Comparison of ENCODE assay signal across 2 cellular contexts in the genomic region with DNA sequence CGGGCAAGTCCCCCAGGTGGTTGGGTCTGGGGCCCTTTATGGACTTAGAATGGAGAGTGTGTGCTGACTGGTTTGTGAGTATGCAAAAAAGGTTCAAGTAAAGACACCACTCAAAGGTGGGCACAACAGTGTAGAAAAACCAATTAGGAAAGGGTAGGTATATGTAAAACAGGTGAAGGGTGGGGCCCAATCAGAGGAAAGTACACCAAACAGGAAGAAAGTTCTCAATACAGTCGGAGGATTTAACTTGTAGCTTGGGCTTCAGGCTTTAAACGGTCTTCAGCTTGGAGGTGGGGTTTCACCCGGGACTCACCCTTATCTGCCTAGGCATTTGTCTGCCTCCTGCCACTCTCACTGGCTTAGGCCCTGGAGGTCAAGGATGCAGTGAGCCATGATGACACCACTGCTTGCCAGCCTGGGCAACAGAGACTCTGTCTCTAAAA.
TF ChIP-seq lines count a peak whose summit lies in the region.

No MANE protein-coding gene starts in this region.

TF ChIP-seq in HEK293, 187 proteins besides CTCF, POLR2A, EP300 and RAD21 (continues in another document):
- TF ChIP-seq ZNF10 (tag by site-specific recombination; IDR thresholded peaks at IDR 0.05) = no peak
- TF ChIP-seq, protein P1, sequence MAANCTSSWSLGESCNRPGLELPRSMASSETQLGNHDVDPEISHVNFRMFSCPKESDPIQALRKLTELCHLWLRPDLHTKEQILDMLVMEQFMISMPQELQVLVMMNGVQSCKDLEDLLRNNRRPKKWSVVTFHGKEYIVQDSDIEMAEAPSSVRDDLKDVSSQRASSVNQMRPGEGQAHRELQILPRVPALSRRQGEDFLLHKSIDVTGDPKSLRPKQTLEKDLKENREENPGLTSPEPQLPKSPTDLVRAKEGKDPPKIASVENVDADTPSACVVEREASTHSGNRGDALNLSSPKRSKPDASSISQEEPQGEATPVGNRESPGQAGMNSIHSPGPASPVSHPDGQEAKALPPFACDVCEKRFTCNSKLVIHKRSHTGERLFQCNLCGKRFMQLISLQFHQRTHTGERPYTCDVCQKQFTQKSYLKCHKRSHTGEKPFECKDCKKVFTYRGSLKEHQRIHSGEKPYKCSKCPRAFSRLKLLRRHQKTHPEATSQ (tag by site-specific recombination; IDR thresholded peaks at IDR 0.05) = no peak
- TF ChIP-seq, protein P2, sequence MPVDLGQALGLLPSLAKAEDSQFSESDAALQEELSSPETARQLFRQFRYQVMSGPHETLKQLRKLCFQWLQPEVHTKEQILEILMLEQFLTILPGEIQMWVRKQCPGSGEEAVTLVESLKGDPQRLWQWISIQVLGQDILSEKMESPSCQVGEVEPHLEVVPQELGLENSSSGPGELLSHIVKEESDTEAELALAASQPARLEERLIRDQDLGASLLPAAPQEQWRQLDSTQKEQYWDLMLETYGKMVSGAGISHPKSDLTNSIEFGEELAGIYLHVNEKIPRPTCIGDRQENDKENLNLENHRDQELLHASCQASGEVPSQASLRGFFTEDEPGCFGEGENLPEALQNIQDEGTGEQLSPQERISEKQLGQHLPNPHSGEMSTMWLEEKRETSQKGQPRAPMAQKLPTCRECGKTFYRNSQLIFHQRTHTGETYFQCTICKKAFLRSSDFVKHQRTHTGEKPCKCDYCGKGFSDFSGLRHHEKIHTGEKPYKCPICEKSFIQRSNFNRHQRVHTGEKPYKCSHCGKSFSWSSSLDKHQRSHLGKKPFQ (tag by site-specific recombination; IDR thresholded peaks at IDR 0.05) = no peak
- TF ChIP-seq SP2 (tag by site-specific recombination; IDR thresholded peaks at IDR 0.05) = peak; percentile 24; the same call in 1 of the 2 replicates
- TF ChIP-seq PRDM1 (tag by site-specific recombination; IDR thresholded peaks at IDR 0.05) = 0 out of 2 replicates have a peak, but pooled peaks have one; percentile 52
- no peak for TF ChIP-seq ZNF114 (tag by site-specific recombination; IDR thresholded peaks at IDR 0.05)
- no peak for TF ChIP-seq ZFP37 (tag by site-specific recombination; IDR thresholded peaks at IDR 0.05)
- TF ChIP-seq ZNF548 (tag by site-specific recombination; IDR thresholded peaks at IDR 0.05) = no peak
- no peak for TF ChIP-seq ZNF610 (tag by site-specific recombination; IDR thresholded peaks at IDR 0.05; ENCODE audit: borderline replicate concordance)
- no peak for TF ChIP-seq SALL2 (tag by site-specific recombination; IDR thresholded peaks at IDR 0.05; ENCODE audit: borderline replicate concordance)
- TF ChIP-seq KLF10 (tag by site-specific recombination; IDR thresholded peaks at IDR 0.05) = no peak
- TF ChIP-seq, protein P3, sequence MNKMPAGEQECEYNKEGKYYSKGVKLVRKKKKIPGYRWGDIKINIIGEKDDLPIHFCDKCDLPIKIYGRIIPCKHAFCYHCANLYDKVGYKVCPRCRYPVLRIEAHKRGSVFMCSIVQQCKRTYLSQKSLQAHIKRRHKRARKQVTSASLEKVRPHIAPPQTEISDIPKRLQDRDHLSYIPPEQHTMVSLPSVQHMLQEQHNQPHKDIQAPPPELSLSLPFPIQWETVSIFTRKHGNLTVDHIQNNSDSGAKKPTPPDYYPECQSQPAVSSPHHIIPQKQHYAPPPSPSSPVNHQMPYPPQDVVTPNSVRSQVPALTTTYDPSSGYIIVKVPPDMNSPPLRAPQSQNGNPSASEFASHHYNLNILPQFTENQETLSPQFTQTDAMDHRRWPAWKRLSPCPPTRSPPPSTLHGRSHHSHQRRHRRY (tag by site-specific recombination; IDR thresholded peaks at IDR 0.05) = no peak
- TF ChIP-seq ZNF701 (tag by site-specific recombination; IDR thresholded peaks at IDR 0.05) = no peak
- TF ChIP-seq, protein P4, sequence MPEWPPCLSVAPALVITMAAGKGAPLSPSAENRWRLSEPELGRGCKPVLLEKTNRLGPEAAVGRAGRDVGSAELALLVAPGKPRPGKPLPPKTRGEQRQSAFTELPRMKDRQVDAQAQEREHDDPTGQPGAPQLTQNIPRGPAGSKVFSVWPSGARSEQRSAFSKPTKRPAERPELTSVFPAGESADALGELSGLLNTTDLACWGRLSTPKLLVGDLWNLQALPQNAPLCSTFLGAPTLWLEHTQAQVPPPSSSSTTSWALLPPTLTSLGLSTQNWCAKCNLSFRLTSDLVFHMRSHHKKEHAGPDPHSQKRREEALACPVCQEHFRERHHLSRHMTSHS (tag by site-specific recombination; IDR thresholded peaks at IDR 0.05) = no peak
- TF ChIP-seq ZNF335 (tag by site-specific recombination; conservative IDR thresholded peaks at IDR 0.05) = peak; percentile 36
- TF ChIP-seq ZNF211 (tag by site-specific recombination; IDR thresholded peaks at IDR 0.05; ENCODE audit: low read depth) = no peak
- TF ChIP-seq ZNF768 (tag by site-specific recombination; IDR thresholded peaks at IDR 0.05) = no peak
- TF ChIP-seq OSR2 (tag by site-specific recombination; IDR thresholded peaks at IDR 0.05) = no peak
- no peak for TF ChIP-seq HOXA7 (CRISPR knock-in tag; IDR thresholded peaks at IDR 0.05; ENCODE audit: borderline replicate concordance)
- no peak for TF ChIP-seq ZNF174 (tag by site-specific recombination; IDR thresholded peaks at IDR 0.05)
- no peak for TF ChIP-seq SCRT2 (tag by site-specific recombination; IDR thresholded peaks at IDR 0.05)
- no peak for TF ChIP-seq ZNF274 (IDR thresholded peaks at IDR 0.05; ENCODE audit: low read length)
- TF ChIP-seq ZNF274 (tag by site-specific recombination; IDR thresholded peaks at IDR 0.05; ENCODE audit: borderline replicate concordance) = no peak
- TF ChIP-seq, protein P5, sequence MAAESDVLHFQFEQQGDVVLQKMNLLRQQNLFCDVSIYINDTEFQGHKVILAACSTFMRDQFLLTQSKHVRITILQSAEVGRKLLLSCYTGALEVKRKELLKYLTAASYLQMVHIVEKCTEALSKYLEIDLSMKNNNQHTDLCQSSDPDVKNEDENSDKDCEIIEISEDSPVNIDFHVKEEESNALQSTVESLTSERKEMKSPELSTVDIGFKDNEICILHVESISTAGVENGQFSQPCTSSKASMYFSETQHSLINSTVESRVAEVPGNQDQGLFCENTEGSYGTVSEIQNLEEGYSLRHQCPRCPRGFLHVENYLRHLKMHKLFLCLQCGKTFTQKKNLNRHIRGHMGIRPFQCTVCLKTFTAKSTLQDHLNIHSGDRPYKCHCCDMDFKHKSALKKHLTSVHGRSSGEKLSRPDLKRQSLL (tag by site-specific recombination; IDR thresholded peaks at IDR 0.05) = no peak
- TF ChIP-seq ZNF146 (tag by site-specific recombination; IDR thresholded peaks at IDR 0.05) = no peak
- TF ChIP-seq FEZF1 (tag by site-specific recombination; IDR thresholded peaks at IDR 0.05) = 0 out of 2 replicates have a peak, but pooled peaks have one; percentile 25
- TF ChIP-seq ZNF121 (tag by site-specific recombination; IDR thresholded peaks at IDR 0.05) = no peak
- TF ChIP-seq, protein P6, sequence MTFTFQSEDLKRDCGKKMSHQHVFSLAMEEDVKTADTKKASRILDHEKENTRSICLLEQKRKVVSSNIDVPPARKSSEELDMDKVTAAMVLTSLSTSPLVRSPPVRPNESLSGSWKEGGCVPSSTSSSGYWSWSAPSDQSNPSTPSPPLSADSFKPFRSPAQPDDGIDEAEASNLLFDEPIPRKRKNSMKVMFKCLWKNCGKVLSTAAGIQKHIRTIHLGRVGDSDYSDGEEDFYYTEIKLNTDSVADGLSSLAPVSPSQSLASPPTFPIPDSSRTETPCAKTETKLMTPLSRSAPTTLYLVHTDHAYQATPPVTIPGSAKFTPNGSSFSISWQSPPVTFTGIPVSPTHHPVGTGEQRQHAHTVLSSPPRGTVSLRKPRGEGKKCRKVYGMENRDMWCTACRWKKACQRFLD (tag by site-specific recombination; IDR thresholded peaks at IDR 0.05) = no peak

TF ChIP-seq in K562, 482 proteins besides CTCF, POLR2A, EP300 and RAD21 (continues in another document):
- TF ChIP-seq ATF7 (IDR thresholded peaks at IDR 0.05) = peak; percentile 37; the same call in 1 of the 2 replicates
- 0 out of 4 replicates have a peak, but pooled peaks of 1 of the 2 experiments have one; percentile 14 for TF ChIP-seq SRF (CRISPR knock-in tag; IDR thresholded peaks at IDR 0.05)
- TF ChIP-seq MYNN (IDR thresholded peaks at IDR 0.05) = peak; percentile 79; the same call in 1 of the 2 replicates
- no peak for TF ChIP-seq MYNN (CRISPR knock-in tag; IDR thresholded peaks at IDR 0.05)
- TF ChIP-seq HOXB6 (CRISPR knock-in tag; IDR thresholded peaks at IDR 0.05; ENCODE audit: borderline replicate concordance) = no peak
- no peak for TF ChIP-seq RBBP5 (IDR thresholded peaks at IDR 0.05; ENCODE audit: borderline replicate concordance, insufficient read depth, low read length, poor library complexity, severe bottlenecking)
- TF ChIP-seq, protein P7, sequence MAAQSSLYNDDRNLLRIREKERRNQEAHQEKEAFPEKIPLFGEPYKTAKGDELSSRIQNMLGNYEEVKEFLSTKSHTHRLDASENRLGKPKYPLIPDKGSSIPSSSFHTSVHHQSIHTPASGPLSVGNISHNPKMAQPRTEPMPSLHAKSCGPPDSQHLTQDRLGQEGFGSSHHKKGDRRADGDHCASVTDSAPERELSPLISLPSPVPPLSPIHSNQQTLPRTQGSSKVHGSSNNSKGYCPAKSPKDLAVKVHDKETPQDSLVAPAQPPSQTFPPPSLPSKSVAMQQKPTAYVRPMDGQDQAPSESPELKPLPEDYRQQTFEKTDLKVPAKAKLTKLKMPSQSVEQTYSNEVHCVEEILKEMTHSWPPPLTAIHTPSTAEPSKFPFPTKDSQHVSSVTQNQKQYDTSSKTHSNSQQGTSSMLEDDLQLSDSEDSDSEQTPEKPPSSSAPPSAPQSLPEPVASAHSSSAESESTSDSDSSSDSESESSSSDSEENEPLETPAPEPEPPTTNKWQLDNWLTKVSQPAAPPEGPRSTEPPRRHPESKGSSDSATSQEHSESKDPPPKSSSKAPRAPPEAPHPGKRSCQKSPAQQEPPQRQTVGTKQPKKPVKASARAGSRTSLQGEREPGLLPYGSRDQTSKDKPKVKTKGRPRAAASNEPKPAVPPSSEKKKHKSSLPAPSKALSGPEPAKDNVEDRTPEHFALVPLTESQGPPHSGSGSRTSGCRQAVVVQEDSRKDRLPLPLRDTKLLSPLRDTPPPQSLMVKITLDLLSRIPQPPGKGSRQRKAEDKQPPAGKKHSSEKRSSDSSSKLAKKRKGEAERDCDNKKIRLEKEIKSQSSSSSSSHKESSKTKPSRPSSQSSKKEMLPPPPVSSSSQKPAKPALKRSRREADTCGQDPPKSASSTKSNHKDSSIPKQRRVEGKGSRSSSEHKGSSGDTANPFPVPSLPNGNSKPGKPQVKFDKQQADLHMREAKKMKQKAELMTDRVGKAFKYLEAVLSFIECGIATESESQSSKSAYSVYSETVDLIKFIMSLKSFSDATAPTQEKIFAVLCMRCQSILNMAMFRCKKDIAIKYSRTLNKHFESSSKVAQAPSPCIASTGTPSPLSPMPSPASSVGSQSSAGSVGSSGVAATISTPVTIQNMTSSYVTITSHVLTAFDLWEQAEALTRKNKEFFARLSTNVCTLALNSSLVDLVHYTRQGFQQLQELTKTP (IDR thresholded peaks at IDR 0.05; ENCODE audit: low read depth in 1 of 2, partially characterized antibody in 2 of 2) = no peak
- TF ChIP-seq, protein P8, sequence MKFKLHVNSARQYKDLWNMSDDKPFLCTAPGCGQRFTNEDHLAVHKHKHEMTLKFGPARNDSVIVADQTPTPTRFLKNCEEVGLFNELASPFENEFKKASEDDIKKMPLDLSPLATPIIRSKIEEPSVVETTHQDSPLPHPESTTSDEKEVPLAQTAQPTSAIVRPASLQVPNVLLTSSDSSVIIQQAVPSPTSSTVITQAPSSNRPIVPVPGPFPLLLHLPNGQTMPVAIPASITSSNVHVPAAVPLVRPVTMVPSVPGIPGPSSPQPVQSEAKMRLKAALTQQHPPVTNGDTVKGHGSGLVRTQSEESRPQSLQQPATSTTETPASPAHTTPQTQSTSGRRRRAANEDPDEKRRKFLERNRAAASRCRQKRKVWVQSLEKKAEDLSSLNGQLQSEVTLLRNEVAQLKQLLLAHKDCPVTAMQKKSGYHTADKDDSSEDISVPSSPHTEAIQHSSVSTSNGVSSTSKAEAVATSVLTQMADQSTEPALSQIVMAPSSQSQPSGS (CRISPR knock-in tag; IDR thresholded peaks at IDR 0.05) = no peak
- no peak for TF ChIP-seq HDAC6 (IDR thresholded peaks at IDR 0.05; ENCODE audit: low read depth, low read length)
- TF ChIP-seq POLR3G (IDR thresholded peaks at IDR 0.05; ENCODE audit: extremely low read depth, insufficient read length, insufficient replicate concordance) = no peak
- TF ChIP-seq FOXA3 (CRISPR knock-in tag; conservative IDR thresholded peaks at IDR 0.05 in 1 of 2, IDR thresholded peaks at IDR 0.05 in 1 of 2) = no peak
- TF ChIP-seq NFIC (IDR thresholded peaks at IDR 0.05) = no peak
- TF ChIP-seq HNRNPUL1 (IDR thresholded peaks at IDR 0.05; ENCODE audit: low read length) = no peak
- peak; percentile 10; the same call in 1 of the 2 replicates for TF ChIP-seq L3MBTL2 (IDR thresholded peaks at IDR 0.05)
- no peak for TF ChIP-seq JUN (IDR thresholded peaks at IDR 0.05; ENCODE audit: borderline replicate concordance, low read depth, low read length)
- no peak for TF ChIP-seq JUN (CRISPR knock-in tag; IDR thresholded peaks at IDR 0.05; ENCODE audit: borderline replicate concordance)
- TF ChIP-seq MTA3 (IDR thresholded peaks at IDR 0.05; ENCODE audit: borderline replicate concordance) = peak; percentile 70
- peak; percentile 56 for TF ChIP-seq CXXC5 (CRISPR knock-in tag; IDR thresholded peaks at IDR 0.05)
- TF ChIP-seq CBX3 (IDR thresholded peaks at IDR 0.05; ENCODE audit: borderline replicate concordance in 1 of 2, low read length in 2 of 2) = no peak
- TF ChIP-seq CEBPB (tag; IDR thresholded peaks at IDR 0.05) = no peak
- TF ChIP-seq ZNF197 (CRISPR knock-in tag; IDR thresholded peaks at IDR 0.05; ENCODE audit: low read depth) = no peak
- no peak for TF ChIP-seq EGR1 (conservative IDR thresholded peaks at IDR 0.05)
- no peak for TF ChIP-seq BDP1 (IDR thresholded peaks at IDR 0.05; ENCODE audit: insufficient read depth, insufficient read length)
- TF ChIP-seq DDX20 (tag; IDR thresholded peaks at IDR 0.05; ENCODE audit: low read depth) = no peak
